Comparison of ENCODE assay signal across 8 cellular contexts in genomic region chr14:29584992-29585391, GRCh38.
A peak's percentile ranks its signal among the peaks of the same experiment; 100 is the strongest.
DNase-seq lines count a peak whose midpoint lies in the region; ATAC-seq and TF ChIP-seq lines count a peak whose summit lies in the region.

No MANE protein-coding gene starts in this region.

- H3K9ac ChIP-seq in IMR-90 (ENCODE audit: low read depth, low read length) (no peak overlapping the region), stomach smooth muscle (ENCODE audit: low read length in 2 of 2) (no peak overlapping the region)

- 0 out of 2 replicates have a peak, but pooled peaks have one; percentile 11 for TF ChIP-seq RAD21 in IMR-90 (IDR thresholded peaks at IDR 0.05; ENCODE audit: low read length)

- H3K9me3 ChIP-seq in IMR-90 (ENCODE audit: control insufficient read depth, insufficient read depth, low read length) (no peaks in the 10 kb centered on the region), stomach smooth muscle (ENCODE audit: control insufficient read depth in 2 of 2, low read length in 2 of 2) (no peaks in the 10 kb centered on the region)

- CTCF ChIA-PET in IMR-90 (lab: Yijun Ruan, JAX), result no interaction called here
- CTCF ChIA-PET in activated naive CD4-positive, alpha-beta T cell treated with anti-CD3 and anti-CD28 coated beads, Interleukin-2, amount 10 ng/mL, durations not matched to agents 7 days and 5 days (lab: Charles Lee), result no interaction called here

- H3K36me3 ChIP-seq in IMR-90 (ENCODE audit: control insufficient read depth, insufficient read depth, low read length) (no peaks in the 10 kb centered on the region), stomach smooth muscle (ENCODE audit: control insufficient read depth in 2 of 2, insufficient read depth in 2 of 2, low read length in 2 of 2) (no peaks in the 10 kb centered on the region)

- H4K8ac ChIP-seq in IMR-90 (ENCODE audit: low read depth in 2 of 2, low read length in 2 of 2), result no peak overlapping the region

- H3K18ac ChIP-seq in IMR-90 (ENCODE audit: low read depth, low read length), result no peak overlapping the region

- peak; percentile 96 for ATAC-seq in IMR-90 (ENCODE audit: low read depth)
- ATAC-seq in GM21515 (IDR thresholded peaks at IDR 0.05; ENCODE audit: unreplicated experiment), result no peak
- no peak for ATAC-seq in GM18858 (IDR thresholded peaks at IDR 0.05; ENCODE audit: unreplicated experiment)

- H2BK5ac ChIP-seq in IMR-90 (ENCODE audit: low read depth, low read length, poor library complexity, severe bottlenecking), result peak overlapping the region; percentile 56

- TF ChIP-seq POLR2A in IMR-90 (IDR thresholded peaks at IDR 0.05; ENCODE audit: low read depth, low read length), result no peak

- H3K4ac ChIP-seq in IMR-90 (ENCODE audit: low read depth, low read length), result no peak overlapping the region

- no peaks in the 10 kb centered on the region for H3K4me1 Mint-ChIP-seq in activated naive CD4-positive, alpha-beta T cell treated with anti-CD3 and anti-CD28 coated beads, Interleukin-2, amount 10 ng/mL, durations not matched to agents 7 days and 5 days

- no CpG with 5 or more reads among the region's 8 CpGs for WGBS in IMR-90 (ENCODE audit: extremely low coverage in 2 of 2, insufficient read length in 1 of 2), 2 experiments

- in situ Hi-C loops in IMR-90 (cut with MboI; ENCODE audit: low sequenced_read_pairs), result no loop called here

- H3K56ac ChIP-seq in IMR-90 (ENCODE audit: extremely low read depth, insufficient read depth, low read length), result no peak overlapping the region

- H4K5ac ChIP-seq in IMR-90 (ENCODE audit: low read depth, low read length), result no peak overlapping the region

- H4K91ac ChIP-seq in IMR-90 (ENCODE audit: insufficient read depth, low read depth, low read length), result no peak overlapping the region

- no peak overlapping the region for H3K4me3 Mint-ChIP-seq in activated naive CD4-positive, alpha-beta T cell treated with anti-CD3 and anti-CD28 coated beads, Interleukin-2, amount 10 ng/mL, durations not matched to agents 7 days and 5 days

- no peak overlapping the region for H2AK9ac ChIP-seq in IMR-90 (replicated peaks; ENCODE audit: low read depth, low read length, poor library complexity)

- H3K9me3 Mint-ChIP-seq in activated naive CD4-positive, alpha-beta T cell treated with anti-CD3 and anti-CD28 coated beads, Interleukin-2, amount 10 ng/mL, durations not matched to agents 7 days and 5 days, result peaks cover 9% of the 10 kb centered on the region

- H3K27me3 Mint-ChIP-seq in activated naive CD4-positive, alpha-beta T cell treated with anti-CD3 and anti-CD28 coated beads, Interleukin-2, amount 10 ng/mL, durations not matched to agents 7 days and 5 days, result no peaks in the 10 kb centered on the region

- no peaks in the 10 kb centered on the region for H3K27me3 ChIP-seq in IMR-90 (ENCODE audit: control insufficient read depth, insufficient read depth, low read length)
- H3K27me3 ChIP-seq in stomach smooth muscle (ENCODE audit: control insufficient read depth in 1 of 2, insufficient read depth in 2 of 2, low read length in 2 of 2), result no peaks in the 10 kb centered on the region

- no peaks in the 10 kb centered on the region for H3K36me3 Mint-ChIP-seq in activated naive CD4-positive, alpha-beta T cell treated with anti-CD3 and anti-CD28 coated beads, Interleukin-2, amount 10 ng/mL, durations not matched to agents 7 days and 5 days

- H3K14ac ChIP-seq in IMR-90 (replicated peaks; ENCODE audit: low read depth, low read length), result no peak overlapping the region

- H3K4me2 ChIP-seq in IMR-90 (ENCODE audit: low read depth, low read length), result peak overlapping the region; percentile 45; the same call in 1 of the 2 replicates

- H2AK5ac ChIP-seq in IMR-90 (ENCODE audit: low read depth, low read length), result no peak overlapping the region

- H3K79me1 ChIP-seq in IMR-90 (ENCODE audit: low read depth in 1 of 2, low read length in 2 of 2), result no peaks in the 10 kb centered on the region

- peak; percentile 94 for DNase-seq in IMR-90
- DNase-seq in amniotic epithelial cell (ENCODE audit: low read depth), result peak; percentile 95
- DNase-seq in iPS-NIHi7 (ENCODE audit: extremely low spot score), result peak; percentile 18
- DNase-seq in activated T-cell treated with anti-CD3 and anti-CD28 coated beads for 4 hours, result no peak
- DNase-seq in activated naive CD4-positive, alpha-beta T cell treated with anti-CD3 and anti-CD28 coated beads, Interleukin-2, amount 10 ng/mL, durations not matched to agents 7 days and 5 days, result no peak

- no peak overlapping the region for H3K23ac ChIP-seq in IMR-90 (ENCODE audit: low read depth, low read length)

- no peaks in the 10 kb centered on the region for H3K9me1 ChIP-seq in IMR-90 (ENCODE audit: insufficient read depth, low read length)

- H2AFZ ChIP-seq in IMR-90 (replicated peaks; ENCODE audit: low read length, poor library complexity), result no peak overlapping the region

- no peak overlapping the region for H2BK120ac ChIP-seq in IMR-90 (ENCODE audit: low read depth, low read length)

- H3K27ac ChIP-seq in IMR-90 (ENCODE audit: insufficient read depth, low read length), result no peak overlapping the region
- no peak overlapping the region for H3K27ac ChIP-seq in stomach smooth muscle (ENCODE audit: low read length)

- dilution Hi-C loops in IMR-90 (cut with HindIII; ENCODE audit: low sequenced_read_pairs, unreplicated experiment), result no loop called here

- intact Hi-C loops in IMR-90 (cut with micrococcal nuclease), result loop anchor here (5.0 kb wide), 1 partner anchor 132 kb away; no protein-coding TSS in a partner anchor

- H3K4me3 ChIP-seq in IMR-90 (ENCODE audit: insufficient read depth, low read depth, low read length), result no peak overlapping the region
- H3K4me3 ChIP-seq in stomach smooth muscle (ENCODE audit: low read length in 2 of 2), result peak overlapping the region; percentile 37 to 47

- H2BK15ac ChIP-seq in IMR-90 (ENCODE audit: low read depth, low read length), result no peak overlapping the region

- POLR2A ChIA-PET in IMR-90 (lab: Charles Lee; ENCODE audit: unreplicated experiment), result interaction anchor here (0.6 kb wide), 1 partner anchor 26 kb away, joined by 3 read pairs; no protein-coding TSS in a partner anchor

- H4K20me1 ChIP-seq in IMR-90 (ENCODE audit: insufficient read depth, low read length), result no peaks in the 10 kb centered on the region

- H3K4me1 ChIP-seq in IMR-90 (ENCODE audit: control insufficient read depth, insufficient read depth, low read length), result no peaks in the 10 kb centered on the region
- H3K4me1 ChIP-seq in stomach smooth muscle (ENCODE audit: control insufficient read depth, insufficient read depth, low read length), result no peaks in the 10 kb centered on the region

- TF ChIP-seq CTCF in IMR-90 (conservative IDR thresholded peaks at IDR 0.05; ENCODE audit: low read depth, low read length), result no peak

- H3K27ac Mint-ChIP-seq in activated naive CD4-positive, alpha-beta T cell treated with anti-CD3 and anti-CD28 coated beads, Interleukin-2, amount 10 ng/mL, durations not matched to agents 7 days and 5 days, result no peak overlapping the region

- H2BK20ac ChIP-seq in IMR-90 (ENCODE audit: low read depth, low read length), result no peak overlapping the region

- no TSS peak for BruUV-seq in IMR-90 (replicated peaks; lab: Mats Ljungman, UMichigan)

TF ChIP-seq in IMR-90, 13 proteins besides CTCF, POLR2A, EP300 and RAD21:
- no peak for TF ChIP-seq FOS (IDR thresholded peaks at IDR 0.05; ENCODE audit: low read depth, low read length)
- TF ChIP-seq RCOR1 (IDR thresholded peaks at IDR 0.05; ENCODE audit: insufficient replicate concordance, low read length), result peak; percentile 90
- no peak for TF ChIP-seq ELK1 (IDR thresholded peaks at IDR 0.05; ENCODE audit: borderline replicate concordance, low read depth, low read length)
- no peak for TF ChIP-seq RFX5 (IDR thresholded peaks at IDR 0.05; ENCODE audit: low read depth, low read length)
- no peak for TF ChIP-seq MAZ (IDR thresholded peaks at IDR 0.05; ENCODE audit: borderline replicate concordance, low read depth, low read length)
- peak; percentile 74; the same call in 1 of the 2 replicates for TF ChIP-seq MXI1 (IDR thresholded peaks at IDR 0.05; ENCODE audit: borderline replicate concordance, low read depth, low read length)
- TF ChIP-seq NFE2L2 (IDR thresholded peaks at IDR 0.05; ENCODE audit: low read depth, low read length), result no peak
- peak; percentile 97 for TF ChIP-seq CEBPB (IDR thresholded peaks at IDR 0.05; ENCODE audit: low read depth, low read length)
- TF ChIP-seq MAFK (IDR thresholded peaks at IDR 0.05; ENCODE audit: low read depth, low read length), result no peak
- no peak for TF ChIP-seq CHD1 (IDR thresholded peaks at IDR 0.05; ENCODE audit: low read depth, low read length)
- peak; percentile 64 for TF ChIP-seq BHLHE40 (IDR thresholded peaks at IDR 0.05; ENCODE audit: low read depth, low read length)
- TF ChIP-seq USF2 (IDR thresholded peaks at IDR 0.05; ENCODE audit: low read depth, low read length), result no peak
- no peak for TF ChIP-seq SMC3 (IDR thresholded peaks at IDR 0.05; ENCODE audit: low read depth, low read length)
TF ChIP-seq in IMR-90: peak in this region for 4.

Comparison
In these comparisons a context has a peak if more than half of its experiments do, and no peak if none do; other contexts are left out.
1. DNase-seq: peak in IMR-90 (single experiment), amniotic epithelial cell (single experiment) and iPS-NIHi7 (single experiment); none in activated T-cell treated with anti-CD3 and anti-CD28 coated beads for 4 hours (single experiment) and activated naive CD4-positive, alpha-beta T cell treated with anti-CD3 and anti-CD28 coated beads, Interleukin-2, amount 10 ng/mL, durations not matched to agents 7 days and 5 days (single experiment).